Comparison of ENCODE assay signal across 11 cellular contexts in the genomic region with DNA sequence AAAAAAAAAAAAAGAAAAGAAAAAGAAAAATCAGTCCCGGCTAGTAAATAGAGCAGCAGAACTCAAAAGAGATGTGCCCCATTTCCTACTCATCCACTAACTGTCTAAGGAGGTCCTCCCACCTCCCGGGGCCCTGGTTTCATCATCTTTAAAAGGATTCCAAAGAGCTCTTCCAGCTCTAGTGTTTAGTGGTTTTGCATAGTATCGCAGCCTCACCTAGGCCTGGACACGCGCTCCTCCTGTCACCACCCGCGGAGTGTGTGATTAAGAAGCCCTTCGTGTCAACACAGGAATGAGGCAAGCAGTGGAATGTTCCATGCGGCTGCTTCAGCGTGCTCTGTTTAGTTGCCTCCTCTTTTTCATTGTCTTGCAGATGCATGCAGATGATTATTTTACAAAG. TPM values are rescaled to one million over a fixed set of nuclear protein-coding genes. Genes with fewer than 3 reads are reported as not detected.
DNase-seq lines count a peak whose midpoint lies in the region; ATAC-seq and TF ChIP-seq lines count a peak whose summit lies in the region.
"Had no signal": no experiment of that assay in that cellular context is flagged by ENCODE, and none has a peak within 500 bp of the region (broad histone marks: within the 10 kb centered on the region; RNA-seq: fewer than 3 reads in every experiment).

No MANE protein-coding gene starts in this region.

- H3K4me3 Mint-ChIP-seq in type B pancreatic cell, result peak overlapping the region; percentile 47
- no peak overlapping the region for H3K4me3 Mint-ChIP-seq in activated naive CD8-positive, alpha-beta T cell treated with anti-CD3 and anti-CD28 coated beads for 36 hours
- H3K4me3 Mint-ChIP-seq: stimulated activated naive B cell treated with anti-CD40 and anti-IgM and Interleukin-4, amounts not matched to agents 10 μg/mL and 1 μg/mL and 100 μg/mL, for 72 hours had no signal

- peaks cover 9% of the 10 kb centered on the region for H3K4me1 Mint-ChIP-seq in type B pancreatic cell (ENCODE audit: unreplicated experiment)
- H3K4me1 Mint-ChIP-seq in activated naive CD8-positive, alpha-beta T cell treated with anti-CD3 and anti-CD28 coated beads for 36 hours, result no peaks in the 10 kb centered on the region
- H3K4me1 Mint-ChIP-seq: stimulated activated naive B cell treated with anti-CD40 and anti-IgM and Interleukin-4, amounts not matched to agents 10 μg/mL and 1 μg/mL and 100 μg/mL, for 72 hours had no signal

- peak; percentile 84 for ATAC-seq in Right ventricle myocardium inferior
- ATAC-seq in RWPE2 (ENCODE audit: low read depth), result peak; percentile 85
- ATAC-seq in left cardiac atrium, result peak; percentile 82 to 83
- ATAC-seq in GM19455 (IDR thresholded peaks at IDR 0.05; ENCODE audit: unreplicated experiment), result no peak
- no peak for ATAC-seq in GM21515 (IDR thresholded peaks at IDR 0.05; ENCODE audit: unreplicated experiment)
- ATAC-seq: GM12878; stimulated activated naive B cell treated with anti-CD40 and anti-IgM and Interleukin-4, amounts not matched to agents 10 μg/mL and 1 μg/mL and 100 μg/mL, for 72 hours had no signal

- H3K4me3 ChIP-seq in right atrium auricular region (no peak overlapping the region), RWPE2 (ENCODE audit: severe bottlenecking) (no peak overlapping the region)
- H3K4me3 ChIP-seq: GM12878 had no signal

- H3K4me1 ChIP-seq in right atrium auricular region, result no peaks in the 10 kb centered on the region
- H3K4me1 ChIP-seq in RWPE2 (ENCODE audit: insufficient read depth, poor library complexity, severe bottlenecking), result no peaks in the 10 kb centered on the region

- no peaks in the 10 kb centered on the region for H3K36me3 ChIP-seq in right atrium auricular region
- no peaks in the 10 kb centered on the region for H3K36me3 ChIP-seq in RWPE2 (ENCODE audit: low read depth)

- peaks cover 3% of the 10 kb centered on the region for H3K36me3 Mint-ChIP-seq in type B pancreatic cell
- H3K36me3 Mint-ChIP-seq in activated naive CD8-positive, alpha-beta T cell treated with anti-CD3 and anti-CD28 coated beads for 36 hours, result no peaks in the 10 kb centered on the region

- no peaks in the 10 kb centered on the region for H3K27me3 Mint-ChIP-seq in type B pancreatic cell
- no peaks in the 10 kb centered on the region for H3K27me3 Mint-ChIP-seq in activated naive CD8-positive, alpha-beta T cell treated with anti-CD3 and anti-CD28 coated beads for 36 hours
- H3K27me3 Mint-ChIP-seq: stimulated activated naive B cell treated with anti-CD40 and anti-IgM and Interleukin-4, amounts not matched to agents 10 μg/mL and 1 μg/mL and 100 μg/mL, for 72 hours had no signal

- H3K27ac Mint-ChIP-seq in type B pancreatic cell, result peak overlapping the region; percentile 41
- H3K27ac Mint-ChIP-seq in activated naive CD8-positive, alpha-beta T cell treated with anti-CD3 and anti-CD28 coated beads for 36 hours, result no peak overlapping the region
- H3K27ac Mint-ChIP-seq: stimulated activated naive B cell treated with anti-CD40 and anti-IgM and Interleukin-4, amounts not matched to agents 10 μg/mL and 1 μg/mL and 100 μg/mL, for 72 hours had no signal

- H3K27ac ChIP-seq in right atrium auricular region, result no peak overlapping the region
- H3K27ac ChIP-seq in RWPE2 (ENCODE audit: poor library complexity, severe bottlenecking), result no peak overlapping the region

- no peak for DNase-seq in Right ventricle myocardium inferior (ENCODE audit: missing footprints)
- DNase-seq in right atrium auricular region (ENCODE audit: low spot score), result no peak
- DNase-seq in RWPE2 (ENCODE audit: low spot score), result no peak
- DNase-seq in left cardiac atrium, result peak; percentile 28
- no peak for DNase-seq in type B pancreatic cell (ENCODE audit: extremely low spot score, unreplicated experiment)
- no peak for DNase-seq in activated naive CD8-positive, alpha-beta T cell treated with anti-CD3 and anti-CD28 coated beads for 36 hours
- DNase-seq: C1 segment of cervical spinal cord; stimulated activated naive B cell treated with anti-CD40 and anti-IgM and Interleukin-4, amounts not matched to agents 10 μg/mL and 1 μg/mL and 100 μg/mL, for 72 hours had no signal

- intact Hi-C loops in Right ventricle myocardium inferior (cut with DNase I), result no loop called here
- intact Hi-C loops in left cardiac atrium (cut with DNase I), result no loop called here

- H3K9me3 ChIP-seq in right atrium auricular region, result no peaks in the 10 kb centered on the region
- no peaks in the 10 kb centered on the region for H3K9me3 ChIP-seq in RWPE2 (ENCODE audit: severe bottlenecking)

- no peak for TF ChIP-seq CTCF in right atrium auricular region (IDR thresholded peaks at IDR 0.05)
- TF ChIP-seq CTCF in RWPE2 (IDR thresholded peaks at IDR 0.05; ENCODE audit: poor library complexity, severe bottlenecking), result no peak
- no peak for TF ChIP-seq CTCF in type B pancreatic cell (conservative IDR thresholded peaks at IDR 0.05)

- H3K27me3 ChIP-seq in right atrium auricular region, result no peaks in the 10 kb centered on the region
- no peaks in the 10 kb centered on the region for H3K27me3 ChIP-seq in RWPE2 (ENCODE audit: insufficient read depth, poor library complexity, severe bottlenecking)

- no peaks in the 10 kb centered on the region for H3K9me3 Mint-ChIP-seq in type B pancreatic cell
- H3K9me3 Mint-ChIP-seq in activated naive CD8-positive, alpha-beta T cell treated with anti-CD3 and anti-CD28 coated beads for 36 hours, result no peaks in the 10 kb centered on the region
- H3K9me3 Mint-ChIP-seq: stimulated activated naive B cell treated with anti-CD40 and anti-IgM and Interleukin-4, amounts not matched to agents 10 μg/mL and 1 μg/mL and 100 μg/mL, for 72 hours had no signal

RNA-seq across cellular contexts. Expression of gene LBR, which starts 49.0 kb away (rescaled TPM):
- total RNA-seq in Right ventricle myocardium inferior (19.0 TPM), right atrium auricular region (10 to 100 TPM; 10.5 to 15.3 TPM), left cardiac atrium (10 to 100 TPM; 18.2 to 21.1 TPM), type B pancreatic cell (ENCODE audit: low replicate concordance) (59.9 and 94.6 TPM in 2 replicates)
- 100 to 1,000 TPM; 128 to 140 TPM for total RNA-seq in activated naive CD8-positive, alpha-beta T cell treated with anti-CD3 and anti-CD28 coated beads for 36 hours

Comparison
In these comparisons a context has a peak if more than half of its experiments do, and no peak if none do; other contexts are left out.
1. ATAC-seq: peak in Right ventricle myocardium inferior (single experiment), RWPE2 (single experiment) and left cardiac atrium (2 of 2); none in GM19455 (single experiment) and GM21515 (single experiment).